Comparison of ENCODE assay signal across 14 cellular contexts in the genomic region with DNA sequence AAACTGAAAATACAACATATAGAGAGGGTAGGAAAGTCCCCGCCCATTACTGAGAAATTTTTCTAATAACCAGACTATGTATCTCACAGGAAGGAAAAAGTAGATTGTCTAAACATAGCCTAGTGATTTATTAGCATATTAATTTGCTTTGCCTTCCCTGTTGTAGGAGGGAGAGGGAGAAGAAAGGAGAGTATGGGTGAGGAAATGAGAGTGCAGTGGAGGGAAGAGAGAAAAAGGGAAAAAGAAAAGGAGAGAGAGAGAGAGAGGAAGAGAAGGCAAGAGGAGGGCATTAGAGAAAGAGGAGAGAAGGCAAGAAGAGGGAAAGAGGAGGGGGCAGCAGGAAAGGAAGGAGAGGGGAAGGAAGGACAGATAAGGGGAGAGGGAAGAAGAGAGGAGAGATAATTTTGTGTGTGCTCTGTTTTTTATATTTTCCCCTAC. TPM values are rescaled to one million over a fixed set of nuclear protein-coding genes. Genes with fewer than 3 reads are reported as not detected.
DNase-seq lines count a peak whose midpoint lies in the region; ATAC-seq and TF ChIP-seq lines count a peak whose summit lies in the region.
"Had no signal": no experiment of that assay in that cellular context is flagged by ENCODE, and none has a peak within 500 bp of the region (broad histone marks: within the 10 kb centered on the region; RNA-seq: fewer than 3 reads in every experiment).

No MANE protein-coding gene starts in this region.

- H3K4me1 ChIP-seq in right lobe of liver = peaks cover 0 to 40% (median 10%) of the 10 kb centered on the region in 4 donors
- H3K4me1 ChIP-seq: psoas muscle had no signal

- H3K27ac ChIP-seq in SU-DHL-6 (ENCODE audit: low read depth, low read length) = peak overlapping the region; percentile 89
- H3K27ac ChIP-seq in right lobe of liver = peak overlapping the region; percentile 4 to 78 (median 63)
- H3K27ac ChIP-seq: cardiac muscle cell, psoas muscle had no signal

- H4K20me1 ChIP-seq in SU-DHL-6 (ENCODE audit: low read depth, low read length) = no peaks in the 10 kb centered on the region

- DNase-seq in stimulated activated naive CD8-positive, alpha-beta T cell treated with anti-CD3 and anti-CD28 coated beads, Interleukin-15, Interleukin-2, amounts not matched to agents 100 U/mL and 50 U/mL, for 24 hours = no peak
- DNase-seq in right lobe of liver (no peak), EL (no peak), NCI-H2196 treated with DMSO at 0.1 percent for 48 hours (lab: John Stamatoyannopoulos, UW; ENCODE audit: unreplicated experiment) (no peak)
- DNase-seq in activated CD8-positive, alpha-beta memory T cell treated with anti-CD3 and anti-CD28 coated beads, Interleukin-2, amount 50 U/mL, for 48 hours = no peak
- DNase-seq: activated T-cell treated with anti-CD3 and anti-CD28 coated beads, Interleukin-2, amount 50 U/mL, for 24 hours; DMS79 treated with DMSO at 0.1 percent for 48 hours; NCI-H146 had no signal

- no peaks in the 10 kb centered on the region for H3K36me3 Mint-ChIP-seq in stimulated activated naive CD8-positive, alpha-beta T cell treated with anti-CD3 and anti-CD28 coated beads, Interleukin-15, Interleukin-2, amounts not matched to agents 100 ng/mL and 50 ng/mL, for 24 hours (ENCODE audit: low read depth)

- H3K27me3 Mint-ChIP-seq in stimulated activated naive CD8-positive, alpha-beta T cell treated with anti-CD3 and anti-CD28 coated beads, Interleukin-15, Interleukin-2, amounts not matched to agents 100 ng/mL and 50 ng/mL, for 24 hours = no peaks in the 10 kb centered on the region
- H3K27me3 Mint-ChIP-seq: activated T-cell treated with anti-CD3 and anti-CD28 coated beads, Interleukin-2, amount 50 U/mL, for 24 hours had no signal

- intact Hi-C loops in right lobe of liver (cut with DNase I) = no loop called here

- no peak for ATAC-seq in stimulated activated naive CD8-positive, alpha-beta T cell treated with anti-CD3 and anti-CD28 coated beads, Interleukin-15, Interleukin-2, amounts not matched to agents 100 U/mL and 50 U/mL, for 24 hours
- ATAC-seq in right lobe of liver (no peak), HG03565 (IDR thresholded peaks at IDR 0.05; ENCODE audit: unreplicated experiment) (no peak)
- ATAC-seq: psoas muscle had no signal

- H3K4me3 Mint-ChIP-seq in stimulated activated naive CD8-positive, alpha-beta T cell treated with anti-CD3 and anti-CD28 coated beads, Interleukin-15, Interleukin-2, amounts not matched to agents 100 ng/mL and 50 ng/mL, for 24 hours = no peak overlapping the region
- H3K4me3 Mint-ChIP-seq: activated T-cell treated with anti-CD3 and anti-CD28 coated beads, Interleukin-2, amount 50 U/mL, for 24 hours had no signal

- H3K4me1 Mint-ChIP-seq in stimulated activated naive CD8-positive, alpha-beta T cell treated with anti-CD3 and anti-CD28 coated beads, Interleukin-15, Interleukin-2, amounts not matched to agents 100 ng/mL and 50 ng/mL, for 24 hours (ENCODE audit: low read depth) = no peaks in the 10 kb centered on the region

- no peaks in the 10 kb centered on the region for H3K9me2 ChIP-seq in SU-DHL-6 (replicated peaks; ENCODE audit: insufficient read depth, low read length)

- 67% methylated on average over 1 of the region's 1 CpG for WGBS in right lobe of liver (ENCODE audit: insufficient coverage, low coverage, low lambda C conversion rate, missing lambda C conversion rate)

- no peaks in the 10 kb centered on the region for H3K9me3 ChIP-seq in SU-DHL-6 (ENCODE audit: insufficient read depth, low read length)
- no peaks in the 10 kb centered on the region for H3K9me3 ChIP-seq in right lobe of liver
- H3K9me3 ChIP-seq: psoas muscle, transverse colon had no signal

- H3F3A ChIP-seq in SU-DHL-6 (ENCODE audit: insufficient read depth) = peaks cover 75% of the 10 kb centered on the region

- H3K4me3 ChIP-seq in SU-DHL-6 (ENCODE audit: insufficient read depth, low read length, poor library complexity, severe bottlenecking) = peak overlapping the region; percentile 26
- H3K4me3 ChIP-seq in right lobe of liver = no peak overlapping the region
- H3K4me3 ChIP-seq: cardiac muscle cell, psoas muscle, transverse colon had no signal

- peaks cover 26% of the 10 kb centered on the region for H3K79me2 ChIP-seq in SU-DHL-6 (ENCODE audit: insufficient read depth, low read length)

- TF ChIP-seq POLR2A in right lobe of liver (IDR thresholded peaks at IDR 0.05) = no peak

- H3K4me2 ChIP-seq in SU-DHL-6 (ENCODE audit: low read depth, low read length, poor library complexity, severe bottlenecking) = peak overlapping the region; percentile 97

- peak overlapping the region; percentile 66 for H2AFZ ChIP-seq in SU-DHL-6 (ENCODE audit: low read depth, low read length, severe bottlenecking)

- peak overlapping the region; percentile 69 for H3K27ac Mint-ChIP-seq in stimulated activated naive CD8-positive, alpha-beta T cell treated with anti-CD3 and anti-CD28 coated beads, Interleukin-15, Interleukin-2, amounts not matched to agents 100 ng/mL and 50 ng/mL, for 24 hours
- H3K27ac Mint-ChIP-seq: activated T-cell treated with anti-CD3 and anti-CD28 coated beads, Interleukin-2, amount 50 U/mL, for 24 hours had no signal

- H3K9ac ChIP-seq in SU-DHL-6 (ENCODE audit: low read length) = peak overlapping the region; percentile 23

- no peaks in the 10 kb centered on the region for H3K9me3 Mint-ChIP-seq in stimulated activated naive CD8-positive, alpha-beta T cell treated with anti-CD3 and anti-CD28 coated beads, Interleukin-15, Interleukin-2, amounts not matched to agents 100 ng/mL and 50 ng/mL, for 24 hours
- H3K9me3 Mint-ChIP-seq: activated T-cell treated with anti-CD3 and anti-CD28 coated beads, Interleukin-2, amount 50 U/mL, for 24 hours had no signal

- H3K27me3 ChIP-seq in SU-DHL-6 (ENCODE audit: low read length) (no peaks in the 10 kb centered on the region), right lobe of liver (no peaks in the 10 kb centered on the region)
- H3K27me3 ChIP-seq: cardiac muscle cell, transverse colon had no signal

- TF ChIP-seq CTCF in SU-DHL-6 (IDR thresholded peaks at IDR 0.05; ENCODE audit: insufficient read depth, low read length, poor library complexity, severe bottlenecking) (no peak), right lobe of liver (IDR thresholded peaks at IDR 0.05) (no peak)

- H3K36me3 ChIP-seq in SU-DHL-6 (ENCODE audit: low read length) = peaks cover 7% of the 10 kb centered on the region; the same call in 1 of the 2 replicates
- H3K36me3 ChIP-seq in right lobe of liver = no peaks in the 10 kb centered on the region
- H3K36me3 ChIP-seq: cardiac muscle cell, transverse colon had no signal

RNA-seq across cellular contexts. Expression of a gene that starts 3.6 kb away (rescaled TPM):
- total RNA-seq in right lobe of liver = 10 to 100 TPM; 37.0 to 47.5 (median 40.7) TPM
